Comparison of ENCODE assay signal across 8 cellular contexts in genomic region chr15:23566070-23567050, GRCh38. TPM values are rescaled to one million over a fixed set of nuclear protein-coding genes. Genes with fewer than 3 reads are reported as not detected.
DNase-seq lines count a peak whose midpoint lies in the region; ATAC-seq and TF ChIP-seq lines count a peak whose summit lies in the region.

No MANE protein-coding gene starts in this region.

- ATAC-seq in GM18868 (IDR thresholded peaks at IDR 0.05; ENCODE audit: unreplicated experiment) (peak; percentile 65), aorta (ENCODE audit: low FRiP score) (peak; percentile 33), GM19467 (IDR thresholded peaks at IDR 0.05; ENCODE audit: unreplicated experiment) (no peak), foreskin keratinocyte (no peak)

- H3K27me3 ChIP-seq in kidney epithelial cell (ENCODE audit: control insufficient read depth, insufficient read depth, low read length): no peaks in the 10 kb centered on the region
- H3K27me3 ChIP-seq in aorta (ENCODE audit: control insufficient read depth in 1 of 2, insufficient read depth in 2 of 2, low read length in 1 of 2): no peaks in the 10 kb centered on the region
- H3K27me3 ChIP-seq in foreskin keratinocyte: no peaks in the 10 kb centered on the region

- H3K36me3 ChIP-seq in kidney epithelial cell (ENCODE audit: control insufficient read depth, insufficient read depth, low read length) (no peaks in the 10 kb centered on the region), aorta (ENCODE audit: control insufficient read depth in 1 of 2, insufficient read depth in 2 of 2, low read length in 1 of 2) (no peaks in the 10 kb centered on the region)

- H3K9me3 ChIP-seq in aorta (ENCODE audit: control insufficient read depth, low read length): no peaks in the 10 kb centered on the region

- no peaks in the 10 kb centered on the region for H3K4me1 ChIP-seq in aorta (ENCODE audit: control insufficient read depth in 1 of 2, insufficient read depth in 2 of 2, low read length in 2 of 2)
- no peaks in the 10 kb centered on the region for H3K4me1 ChIP-seq in foreskin keratinocyte

- peak; percentile 68 for DNase-seq in NCI-H2171 (lab: John Stamatoyannopoulos, UW)
- peak; percentile 41 for DNase-seq in activated T-cell treated with anti-CD3 and anti-CD28 coated beads, Interleukin-2, amount 50 U/mL, for 1 hour
- no peak for DNase-seq in kidney epithelial cell (ENCODE audit: low read depth)
- no peak for DNase-seq in aorta
- no peak for DNase-seq in HK-2 (ENCODE audit: unreplicated experiment)
- no peak for DNase-seq in foreskin keratinocyte

- intact Hi-C loops in aorta (cut with DNase I): loop anchor here in 1 of 2 donors (5.0 kb wide), 1 partner anchor 34 kb away; no protein-coding TSS in a partner anchor

- no peak overlapping the region for H3K27ac ChIP-seq in aorta (ENCODE audit: low read depth in 1 of 2, low read length in 2 of 2)
- no peak overlapping the region for H3K27ac ChIP-seq in foreskin keratinocyte

- WGBS in aorta, 2 donors: 85 to 87% methylated on average over 31 of the region's 31 CpGs

- TF ChIP-seq CTCF in kidney epithelial cell (IDR thresholded peaks at IDR 0.05; ENCODE audit: insufficient read depth, low read length, poor library complexity, severe bottlenecking) (no peak), foreskin keratinocyte (conservative IDR thresholded peaks at IDR 0.05) (no peak)

- H3K4me3 ChIP-seq in kidney epithelial cell (ENCODE audit: low read depth, low read length) (peak overlapping the region; percentile 48), aorta (ENCODE audit: low read length in 2 of 2) (peak overlapping the region in 1 of 2 donors; percentile 1)

RNA-seq across cellular contexts. Expression of gene MKRN3, which starts 0.9 kb away (rescaled TPM):
- total RNA-seq in kidney epithelial cell: 3.0 and 3.1 TPM in 2 replicates
- 1 to 10 TPM in 1 of 2 donors, not detected in 1; 1.6 TPM for total RNA-seq in aorta
- polyA plus RNA-seq in aorta: under 1 TPM; 0.13 to 0.28 TPM
- 0.28 and 0.78 TPM in 2 replicates for total RNA-seq in foreskin keratinocyte
- polyA plus RNA-seq in foreskin keratinocyte: 0.17 TPM in 2 replicates

Comparison
In these comparisons a context has a peak if more than half of its experiments do, and no peak if none do; other contexts are left out.
1. ATAC-seq: peak in GM18868 (single experiment) and aorta (single experiment); none in GM19467 (single experiment) and foreskin keratinocyte (single experiment).
2. DNase-seq: peak in NCI-H2171 (single experiment) and activated T-cell treated with anti-CD3 and anti-CD28 coated beads, Interleukin-2, amount 50 U/mL, for 1 hour (single experiment); none in kidney epithelial cell (single experiment), aorta (0 of 2), HK-2 (single experiment) and foreskin keratinocyte (0 of 2).